ENCODE assay signal across 21 cellular contexts in the genomic region with DNA sequence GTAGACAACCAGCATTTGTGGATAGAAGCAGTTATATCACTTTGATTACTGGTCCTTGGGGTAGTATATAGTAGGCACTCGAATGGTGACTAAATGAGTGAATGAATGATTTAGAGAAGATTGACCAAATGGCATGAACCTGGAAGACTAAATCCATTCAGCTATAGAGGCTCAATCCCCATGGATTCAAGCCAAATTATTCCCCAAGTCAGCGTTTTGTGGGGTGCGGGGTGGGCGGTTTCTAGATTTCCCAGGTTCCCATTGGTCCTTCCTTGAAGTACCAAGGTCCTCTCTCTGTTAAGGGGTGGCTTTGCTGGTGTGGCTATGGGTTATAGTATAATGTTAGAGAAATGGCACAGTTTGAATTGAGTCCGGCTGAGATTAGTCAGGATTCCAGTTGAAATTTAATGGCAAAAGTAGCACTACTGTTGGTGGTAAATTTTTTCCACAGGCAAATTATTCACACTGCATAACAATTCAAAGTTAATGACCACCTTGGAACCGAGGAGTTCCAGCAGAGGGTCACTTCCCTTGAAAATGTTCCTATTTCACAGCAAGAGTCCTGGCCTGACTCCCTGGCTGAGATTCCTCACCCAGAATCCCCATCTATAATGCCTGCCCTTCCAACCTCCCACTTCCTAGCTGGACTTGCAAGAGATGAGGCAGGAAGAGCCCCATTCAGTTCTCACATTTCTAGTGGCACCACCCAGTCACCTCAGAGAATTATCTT. TPM values are rescaled to one million over a fixed set of nuclear protein-coding genes. Genes with fewer than 3 reads are reported as not detected.
DNase-seq lines count a peak whose midpoint lies in the region; ATAC-seq, FAIRE-seq and TF ChIP-seq lines count a peak whose summit lies in the region.
"Had no signal": no experiment of that assay in that cellular context is flagged by ENCODE, and none has a peak within 500 bp of the region (broad histone marks: within the 10 kb centered on the region; RNA-seq: fewer than 3 reads in every experiment).

No MANE protein-coding gene starts in this region.

- CTCF ChIA-PET in A549 (lab: Yijun Ruan, JAX) = interaction anchor here (1.4 kb wide), 1 partner anchor 252 kb away, joined by 3 read pairs; no protein-coding TSS in a partner anchor

- no peak for DNase-seq in A549 (ENCODE audit: low read depth in 1 of 2, low spot score in 1 of 2)
- DNase-seq in NCI-H69 (lab: John Stamatoyannopoulos, UW) = peak; percentile 47
- peak; percentile 8 for DNase-seq in dermis blood vessel endothelial cell
- DNase-seq in Kasumi-1 (lab: John Stamatoyannopoulos, UW) = no peak
- no peak for DNase-seq in activated CD8-positive, alpha-beta memory T cell treated with anti-CD3 and anti-CD28 coated beads, Interleukin-2, amount 50 U/mL, for 48 hours
- DNase-seq: 8988T; Calu3; CD4-positive, alpha-beta T cell; CD8-positive, alpha-beta memory T cell; DMS53; DMS79 treated with DMSO at 0.1 percent for 48 hours; GF-D8; GOT3; H7; HCEC 1CT had no signal

- POLR2A ChIA-PET in A549 (lab: Yijun Ruan, JAX) = no interaction called here

- no peak overlapping the region for H3K4me3 ChIP-seq in A549
- H3K4me3 ChIP-seq in BLaER1 treated with 17β-estradiol and CSF1 and Interleukin-3, amounts not matched to agents 10 nM and 100 nM = no peak overlapping the region

- no peak for TF ChIP-seq CTCF in A549 (IDR thresholded peaks at IDR 0.05)

- H4K20me1 ChIP-seq in BLaER1 treated with 17β-estradiol and CSF1 and Interleukin-3, amounts not matched to agents 10 nM and 100 nM = no peaks in the 10 kb centered on the region

- no peak overlapping the region for H3K4me2 ChIP-seq in A549
- H3K4me2 ChIP-seq in BLaER1 treated with 17β-estradiol and CSF1 and Interleukin-3, amounts not matched to agents 10 nM and 100 nM = peak overlapping the region in 9 of 11 experiments; percentile 41 to 73 (median 65); a peak in 18 of 22 replicates

- ATAC-seq in A549 (no peak), esophagus mucosa (no peak)

- no peak for FAIRE-seq in A549 (lab: Jason Lieb, UNC)
- FAIRE-seq: GM12891, GM18507 had no signal

- TF ChIP-seq POLR2A in A549 (IDR thresholded peaks at IDR 0.05; ENCODE audit: low read length) = no peak

- peaks cover 33 to 55% (median 47%) of the 10 kb centered on the region in 11 experiments for H3K36me3 ChIP-seq in BLaER1 treated with 17β-estradiol and CSF1 and Interleukin-3, amounts not matched to agents 10 nM and 100 nM

- H3K4me1 ChIP-seq in A549 = no peaks in the 10 kb centered on the region
- peaks cover 43 to 95% (median 81%) of the 10 kb centered on the region in 10 experiments for H3K4me1 ChIP-seq in BLaER1 treated with 17β-estradiol and CSF1 and Interleukin-3, amounts not matched to agents 10 nM and 100 nM

- no peak for TF ChIP-seq RAD21 in A549 (conservative IDR thresholded peaks at IDR 0.05 in 1 of 2, IDR thresholded peaks at IDR 0.05 in 1 of 2)

- no peaks in the 10 kb centered on the region for H3K27me3 ChIP-seq in BLaER1 treated with 17β-estradiol and CSF1 and Interleukin-3, amounts not matched to agents 10 nM and 100 nM

- WGBS in A549 (ENCODE audit: missing lambda C conversion rate) = 82% methylated on average over 6 of the region's 6 CpGs

- no peak for TF ChIP-seq EP300 in A549 (IDR thresholded peaks at IDR 0.05)

- no peak overlapping the region for H3K27ac ChIP-seq in A549
- peak overlapping the region in 7 of 11 experiments; percentile 27 to 99 (median 98); a peak in 13 of 22 replicates for H3K27ac ChIP-seq in BLaER1 treated with 17β-estradiol and CSF1 and Interleukin-3, amounts not matched to agents 10 nM and 100 nM

- peak overlapping the region in 1 of 11 experiments; percentile 52; a peak in 1 of 22 replicates for H3K9ac ChIP-seq in BLaER1 treated with 17β-estradiol and CSF1 and Interleukin-3, amounts not matched to agents 10 nM and 100 nM

- no peaks in the 10 kb centered on the region for H3K9me3 ChIP-seq in A549
- H3K9me3 ChIP-seq in BLaER1 treated with 17β-estradiol and CSF1 and Interleukin-3, amounts not matched to agents 10 nM and 100 nM (replicated peaks in 1 of 11) = peaks cover 0 to 20% (median 7%) of the 10 kb centered on the region in 11 experiments; a peak in 8 of 22 replicates

TF ChIP-seq in A549, 52 proteins besides CTCF, POLR2A, EP300 and RAD21:
- TF ChIP-seq MAFK (IDR thresholded peaks at IDR 0.05; ENCODE audit: partially characterized antibody) (peak; percentile 40), BHLHE40 (IDR thresholded peaks at IDR 0.05; ENCODE audit: low read depth, low read length) (no peak)

RNA-seq across cellular contexts. Expression of a gene that starts 27.7 kb away (rescaled TPM):
- 28.0 and 31.5 TPM in 2 replicates for polyA plus RNA-seq in A549 (2011; rRNA removed)
- 18.1 and 18.3 TPM in 2 replicates for polyA plus RNA-seq in A549 (2012; cell fraction: cytosol; rRNA removed)
- 6.1 and 11.4 TPM in 2 replicates for polyA plus RNA-seq in A549 (2012; cell fraction: nucleus; rRNA removed)
- 16.6 to 17.5 TPM (median 17.1 TPM) in 3 replicates for polyA plus RNA-seq in A549 (2017; fragmentation: RNase III; extraction: RNeasy Plus Mini Kit Qiagen cat#74134 plus additional on column Dnase treatment)
- polyA minus RNA-seq in A549 (2011; rRNA and poly(A)+ RNA removed) = 15.6 and 20.7 TPM in 2 replicates
- 40.2 and 44.1 TPM in 2 replicates for total RNA-seq in dermis blood vessel endothelial cell
- total RNA-seq in esophagus mucosa = 9.1 TPM

RNA-seq across cellular contexts. Expression of a gene that starts 55.9 kb away (rescaled TPM):
- polyA plus RNA-seq in A549 (2011; rRNA removed) = 0.07 TPM in 1 of 2 replicates, not detected in the other
- not detected in 2 replicates for polyA plus RNA-seq in A549 (2012; cell fraction: cytosol; rRNA removed)
- not detected in 2 replicates for polyA plus RNA-seq in A549 (2012; cell fraction: nucleus; rRNA removed)
- not detected in 3 replicates for polyA plus RNA-seq in A549 (2017; fragmentation: RNase III; extraction: RNeasy Plus Mini Kit Qiagen cat#74134 plus additional on column Dnase treatment)
- polyA minus RNA-seq in A549 (2011; rRNA and poly(A)+ RNA removed) = not detected in 2 replicates
- total RNA-seq in dermis blood vessel endothelial cell = 7.3 and 8.0 TPM in 2 replicates
- total RNA-seq in esophagus mucosa = 0.76 TPM
- total RNA-seq: Calu3; CD4-positive, alpha-beta T cell; CD8-positive, alpha-beta memory T cell; G401 had no signal
- polyA plus RNA-seq: CD14-positive monocyte; CD8-positive, alpha-beta memory T cell had no signal

Comparison
In these comparisons a context has a peak if more than half of its experiments do, and no peak if none do; other contexts are left out.
1. DNase-seq: peak in NCI-H69 (single experiment) and dermis blood vessel endothelial cell (single experiment); none in A549 (0 of 2), Kasumi-1 (0 of 2) and activated CD8-positive, alpha-beta memory T cell treated with anti-CD3 and anti-CD28 coated beads, Interleukin-2, amount 50 U/mL, for 48 hours (single experiment).
2. H3K27ac ChIP-seq: peak in BLaER1 treated with 17β-estradiol and CSF1 and Interleukin-3, amounts not matched to agents 10 nM and 100 nM (7 of 11); none in A549 (0 of 2).